Comparison of ENCODE assay signal across 17 cellular contexts in the genomic region with DNA sequence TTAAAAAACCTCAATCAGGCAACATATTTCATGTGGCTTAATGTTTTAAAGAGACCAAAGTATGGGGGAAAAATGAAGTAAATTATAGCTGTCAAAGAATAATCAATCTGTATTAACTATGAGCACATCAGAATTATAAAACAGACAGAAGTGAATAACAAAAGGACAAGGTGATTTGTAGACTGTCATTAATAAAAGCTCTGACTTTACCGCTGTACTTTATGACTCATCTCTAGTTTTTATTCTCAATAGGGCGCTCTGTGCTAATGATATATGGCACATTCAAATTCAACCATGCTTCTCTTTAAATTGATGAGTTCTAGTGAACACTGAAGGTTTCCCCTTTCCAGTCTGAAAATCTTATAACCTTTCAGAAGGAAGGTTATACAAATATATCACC.
DNase-seq lines count a peak whose midpoint lies in the region; ATAC-seq and TF ChIP-seq lines count a peak whose summit lies in the region.
"Had no signal": no experiment of that assay in that cellular context is flagged by ENCODE, and none has a peak within 500 bp of the region (broad histone marks: within the 10 kb centered on the region; RNA-seq: fewer than 3 reads in every experiment).

No MANE protein-coding gene starts in this region.

- no peak for TF ChIP-seq CTCF in glutamatergic neuron (IDR thresholded peaks at IDR 0.05; ENCODE audit: partially characterized antibody, unreplicated experiment)

- ATAC-seq in HG02870 (IDR thresholded peaks at IDR 0.05; ENCODE audit: unreplicated experiment), result peak; percentile 78
- ATAC-seq: T-cell had no signal

- H3K4me3 Mint-ChIP-seq in glutamatergic neuron (ENCODE audit: unreplicated experiment), result no peak overlapping the region
- H3K4me3 Mint-ChIP-seq: CD4-positive, alpha-beta memory T cell; T-cell had no signal

- H3K4me1 Mint-ChIP-seq in glutamatergic neuron (ENCODE audit: low read depth, unreplicated experiment), result peaks cover 65% of the 10 kb centered on the region
- H3K4me1 Mint-ChIP-seq: T-cell had no signal

- peaks cover 12% of the 10 kb centered on the region for H3K27me3 Mint-ChIP-seq in glutamatergic neuron (ENCODE audit: unreplicated experiment)
- H3K27me3 Mint-ChIP-seq: CD4-positive, alpha-beta memory T cell; T-cell had no signal

- peaks cover 21% of the 10 kb centered on the region for H3K36me3 Mint-ChIP-seq in glutamatergic neuron (ENCODE audit: unreplicated experiment)

- peaks cover 17% of the 10 kb centered on the region for H3K9me3 Mint-ChIP-seq in glutamatergic neuron (ENCODE audit: unreplicated experiment)
- H3K9me3 Mint-ChIP-seq: CD4-positive, alpha-beta memory T cell; T-cell had no signal

- DNase-seq in NCI-H69 (lab: John Stamatoyannopoulos, UW), result peak; percentile 48
- DNase-seq in glutamatergic neuron, result no peak
- DNase-seq in medulla oblongata (ENCODE audit: extremely low spot score), result no peak
- DNase-seq in iPS-NIHi7 (ENCODE audit: extremely low spot score), result no peak
- no peak for DNase-seq in GF-D8 (lab: John Stamatoyannopoulos, UW)
- no peak for DNase-seq in SIG-M5 treated with dmso at 0.1 percent for 504 hours (lab: John Stamatoyannopoulos, UW; ENCODE audit: unreplicated experiment)
- DNase-seq: CD4-positive, alpha-beta memory T cell; MM.1S; NCI-H1048; NCI-H1417 treated with DMSO at 0.1 percent for 48 hours; NCI-H187; NCI-H2107; NCI-H510A; NCI-H748 treated with DMSO at 0.1 percent for 48 hours; SHP77 treated with DMSO at 0.1 percent for 48 hours; T-cell had no signal

- H3K27ac Mint-ChIP-seq in glutamatergic neuron (ENCODE audit: unreplicated experiment), result peak overlapping the region; percentile 96
- H3K27ac Mint-ChIP-seq: CD4-positive, alpha-beta memory T cell; T-cell had no signal
